2 cellular contexts compared by ENCODE assay signal in genomic region chr16:89219365-89219764, GRCh38.
TF ChIP-seq lines count a peak whose summit lies in the region.

No MANE protein-coding gene starts in this region.

TF ChIP-seq in GM23338, 12 proteins besides CTCF, POLR2A, EP300 and RAD21:
- TF ChIP-seq EZH2phosphoT487 (IDR thresholded peaks at IDR 0.05; ENCODE audit: unreplicated experiment) (no peak), POLR2AphosphoS5 (IDR thresholded peaks at IDR 0.05; ENCODE audit: low read depth) (no peak), CREB1 (CRISPR knock-in tag; IDR thresholded peaks at IDR 0.05; ENCODE audit: low read depth) (no peak), ZNF331 (CRISPR knock-in tag; IDR thresholded peaks at IDR 0.05; ENCODE audit: low read depth) (no peak), ZNF462 (CRISPR knock-in tag; IDR thresholded peaks at IDR 0.05) (no peak), JUNB (IDR thresholded peaks at IDR 0.05; ENCODE audit: unreplicated experiment) (no peak)

TF ChIP-seq in GM12891, 5 proteins besides CTCF, POLR2A, EP300 and RAD21:
- TF ChIP-seq TAF1 (IDR thresholded peaks at IDR 0.05; ENCODE audit: low read depth, low read length) (no peak), POLR2AphosphoS5 (IDR thresholded peaks at IDR 0.05; ENCODE audit: low read depth, low read length) (no peak), POU2F2 (IDR thresholded peaks at IDR 0.05; ENCODE audit: low read depth, low read length) (no peak), SPI1 (IDR thresholded peaks at IDR 0.05; ENCODE audit: low read depth, low read length) (no peak), PAX5 (IDR thresholded peaks at IDR 0.05; ENCODE audit: insufficient read depth, low read length, severe bottlenecking) (no peak)
TF ChIP-seq in GM12891: peak in this region for 0.
